In genomic region chr4:20832821-20833220, GRCh38 we compare ENCODE assay signal across 25 cellular contexts.
DNase-seq lines count a peak whose midpoint lies in the region; ATAC-seq and TF ChIP-seq lines count a peak whose summit lies in the region.
"Had no signal": no experiment of that assay in that cellular context is flagged by ENCODE, and none has a peak within 500 bp of the region (broad histone marks: within the 10 kb centered on the region; RNA-seq: fewer than 3 reads in every experiment).

No MANE protein-coding gene starts in this region.

- ATAC-seq in GM18502 (IDR thresholded peaks at IDR 0.05; ENCODE audit: poor library complexity, unreplicated experiment), result no peak
- ATAC-seq: activated CD4-positive, CD25-positive, alpha-beta regulatory T cell treated with anti-CD3 and anti-CD28 coated beads, Interleukin-2, amount 50 U/mL, for 24 hours; activated CD8-positive, alpha-beta T cell treated with anti-CD3 and anti-CD28 coated beads, Interleukin-2, amount 10 ng/mL, durations not matched to agents 7 days and 5 days; gastrocnemius medialis; left lobe of liver; stimulated activated naive B cell treated with anti-CD40 and anti-IgM and Interleukin-4, amounts not matched to agents 10 μg/mL and 1 μg/mL and 100 μg/mL, for 72 hours had no signal

- DNase-seq in EL, result peak; percentile 31
- DNase-seq in amniotic epithelial cell (ENCODE audit: low read depth), result peak; percentile 25
- DNase-seq in fibroblast of the aortic adventitia (ENCODE audit: low read depth), result peak; percentile 23
- peak; percentile 59 for DNase-seq in renal cortical epithelial cell (ENCODE audit: low read depth)
- DNase-seq in NOMO-1 treated with dmso at 0.1 percent for 144 hours (lab: John Stamatoyannopoulos, UW; ENCODE audit: unreplicated experiment), result no peak
- DNase-seq in inferior parietal cortex (ENCODE audit: extremely low spot score), result no peak
- no peak for DNase-seq in caudate nucleus (lab: John Stamatoyannopoulos, UW)
- DNase-seq: activated CD8-positive, alpha-beta T cell treated with anti-CD3 and anti-CD28 coated beads, Interleukin-2, amount 10 ng/mL, durations not matched to agents 7 days and 5 days; activated naive CD4-positive, alpha-beta T cell treated with Interleukin-2 at 50 U/mL for 16 hours; activated T-cell treated with anti-CD3 and anti-CD28 coated beads, Interleukin-2, amount 50 U/mL, for 1 hour; anterior cingulate cortex; colonic mucosa; COR-L47; DND-41; gastrocnemius medialis; NCI-H2171 treated with DMSO at 0.1 percent for 48 hours; NCI-H526 treated with DMSO at 0.1 percent for 48 hours; posterior cingulate gyrus; stimulated activated CD4-positive, alpha-beta T cell treated with anti-CD3 and anti-CD28 coated beads, Interleukin-1b, Interleukin-23, amount 100 ng/mL, for 48 hours; stimulated activated naive B cell treated with anti-CD40 and anti-IgM and Interleukin-4, amounts not matched to agents 10 μg/mL and 1 μg/mL and 100 μg/mL, for 72 hours; thyroid gland had no signal

- H3K4me3 ChIP-seq in fibroblast of the aortic adventitia (ENCODE audit: low read depth, low read length), result no peak overlapping the region
- H3K4me3 ChIP-seq: colonic mucosa, gastrocnemius medialis, thyroid gland had no signal

- no peak for TF ChIP-seq CTCF in fibroblast of the aortic adventitia (IDR thresholded peaks at IDR 0.05; ENCODE audit: insufficient read depth, low read length)

- H3K27ac ChIP-seq in caudate nucleus (ENCODE audit: low read depth, low read length), result no peak overlapping the region
- H3K27ac ChIP-seq: colonic mucosa, gastrocnemius medialis, HL-60, thyroid gland had no signal

Comparison
In these comparisons a context has a peak if more than half of its experiments do, and no peak if none do; other contexts are left out.
1. DNase-seq: peak in EL (single experiment), amniotic epithelial cell (single experiment), fibroblast of the aortic adventitia (single experiment) and renal cortical epithelial cell (single experiment); none in NOMO-1 treated with dmso at 0.1 percent for 144 hours (single experiment), inferior parietal cortex (single experiment) and caudate nucleus (0 of 61).